ENCODE assay signal across 14 cellular contexts in the genomic region with DNA sequence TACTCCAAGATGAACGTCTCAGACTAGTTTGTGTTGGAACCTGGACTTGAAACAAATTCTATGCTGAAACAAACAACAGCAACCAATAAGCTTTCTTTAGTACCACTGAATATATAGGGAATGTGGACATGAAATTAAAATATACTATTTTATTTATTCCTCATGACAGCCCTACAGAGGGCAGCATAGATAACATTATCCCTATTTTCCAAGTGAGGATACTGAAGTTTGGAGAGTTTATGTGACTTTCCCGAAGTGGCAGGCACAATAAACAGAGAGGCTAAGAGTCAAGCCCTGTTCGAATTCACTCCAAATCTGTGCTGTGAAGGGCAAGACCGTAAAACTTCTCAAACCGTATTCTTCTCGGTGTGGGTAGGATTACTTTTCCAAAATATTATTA.
DNase-seq lines count a peak whose midpoint lies in the region; ATAC-seq, FAIRE-seq and TF ChIP-seq lines count a peak whose summit lies in the region.
"Had no signal": no experiment of that assay in that cellular context is flagged by ENCODE, and none has a peak within 500 bp of the region (broad histone marks: within the 10 kb centered on the region; RNA-seq: fewer than 3 reads in every experiment).

No MANE protein-coding gene starts in this region.

- H3K27me3 ChIP-seq in bronchial epithelial cell (ENCODE audit: control insufficient read depth, insufficient read depth, low read length), result no peaks in the 10 kb centered on the region
- no peaks in the 10 kb centered on the region for H3K27me3 ChIP-seq in HepG2 (ENCODE audit: control insufficient read depth in 1 of 2, insufficient read depth in 2 of 2, low read length in 2 of 2)
- no peaks in the 10 kb centered on the region for H3K27me3 ChIP-seq in HAP-1 (ENCODE audit: low read depth)
- H3K27me3 ChIP-seq in left lung, result no peaks in the 10 kb centered on the region

- H3K4me3 ChIP-seq in bronchial epithelial cell (ENCODE audit: low read depth, low read length) (no peak overlapping the region), HepG2 (replicated peaks in 1 of 3; ENCODE audit: insufficient read depth in 1 of 3, low read depth in 2 of 3, low read length in 3 of 3) (no peak overlapping the region), HAP-1 (no peak overlapping the region), left lung (no peak overlapping the region)

- H4K20me1 ChIP-seq in HepG2 (ENCODE audit: insufficient read depth, low read length), result no peaks in the 10 kb centered on the region

- 4% methylated on average over 6 of the region's 6 CpGs for WGBS in HepG2 (ENCODE audit: low lambda C conversion rate)

- no peak for TF ChIP-seq POLR2A in HepG2 (IDR thresholded peaks at IDR 0.05; ENCODE audit: insufficient read depth in 1 of 2, low read depth in 2 of 2, low read length in 2 of 2)

- no peak overlapping the region for H2AFZ ChIP-seq in HepG2 (ENCODE audit: low read length)

- FAIRE-seq in A204.1 (lab: Jason Lieb, UNC) (peak; percentile 90), bronchial epithelial cell (lab: Jason Lieb, UNC) (no peak), HepG2 (lab: Jason Lieb, UNC) (no peak)

- DNase-seq in HEK293T (ENCODE audit: extremely low spot score) (peak; percentile 55), bronchial epithelial cell (ENCODE audit: low read depth) (peak; percentile 4), HepG2 (ENCODE audit: low spot score) (peak; percentile 5), HAP-1 (ENCODE audit: low spot score in 2 of 2) (no peak), left lung (no peak), NCI-H1105 (lab: John Stamatoyannopoulos, UW) (no peak)
- DNase-seq in activated CD4-positive, CD25-positive, alpha-beta regulatory T cell treated with anti-CD3 and anti-CD28 coated beads, Interleukin-2, amount 50 U/mL, for 72 hours, result no peak
- DNase-seq: activated T-cell treated with anti-CD3 and anti-CD28 coated beads for 4 hours; CD8-positive, alpha-beta T cell; cerebellar nuclear complex; MM.1S; nucleus accumbens; T-helper 2 cell had no signal

- no peaks in the 10 kb centered on the region for H3K79me2 ChIP-seq in HepG2 (ENCODE audit: insufficient read depth, low read length)

- H3K4me1 ChIP-seq in HepG2 (ENCODE audit: insufficient read depth, low read length), result no peaks in the 10 kb centered on the region
- no peaks in the 10 kb centered on the region; the same call in 1 of the 2 replicates for H3K4me1 ChIP-seq in HAP-1
- no peaks in the 10 kb centered on the region for H3K4me1 ChIP-seq in left lung

- TF ChIP-seq CTCF in bronchial epithelial cell (IDR thresholded peaks at IDR 0.05; ENCODE audit: insufficient read depth, low read length, severe bottlenecking) (peak; percentile 11), HepG2 (CRISPR knock-in tag; IDR thresholded peaks at IDR 0.05) (0 out of 2 replicates have a peak, but pooled peaks have one; percentile 11), left lung (IDR thresholded peaks at IDR 0.05) (no peak)

- intact Hi-C loops in HepG2 (cut with micrococcal nuclease; ENCODE audit: unreplicated experiment) (loop anchor here (5.0 kb wide), 2 partner anchors 516 to 1901 kb away; no protein-coding TSS in a partner anchor), left lung (cut with DNase I) (no loop called here)

- no peak overlapping the region for H3K27ac ChIP-seq in HepG2 (ENCODE audit: extremely low read length, insufficient read depth, low read length)
- H3K27ac ChIP-seq in left lung, result no peak overlapping the region

- POLR2A ChIA-PET in HEK293T (lab: Yijun Ruan, JAX), result no interaction called here
- POLR2A ChIA-PET in HepG2 (lab: Yijun Ruan, JAX), result no interaction called here

- TF ChIP-seq EP300 in HepG2 (IDR thresholded peaks at IDR 0.05; ENCODE audit: low read depth in 2 of 2, low read length in 2 of 2), result no peak
- TF ChIP-seq EP300 in HepG2 (CRISPR knock-in tag; IDR thresholded peaks at IDR 0.05; ENCODE audit: borderline replicate concordance), result no peak

- H3K4me2 ChIP-seq in HepG2 (ENCODE audit: low read depth, low read length), result no peak overlapping the region

- H3K9me3 ChIP-seq in HepG2 (ENCODE audit: low read length) (no peaks in the 10 kb centered on the region), HAP-1 (no peaks in the 10 kb centered on the region), left lung (no peaks in the 10 kb centered on the region)

- no TSS peak for BruUV-seq in HepG2 (replicated peaks; lab: Mats Ljungman, UMichigan)

- CTCF ChIA-PET in HEK293T (lab: Yijun Ruan, JAX) (interaction anchor here (0.6 to 0.8 kb wide), 3 partner anchors 10 to 412 kb away, joined by 3 to 4 read pairs (median 3); no protein-coding TSS in a partner anchor), HepG2 (lab: Yijun Ruan, JAX; ENCODE audit: low intra/inter-chr PET ratio, low total read pairs) (interaction anchor here (0.7 to 1.2 kb wide), 2 partner anchors 1646 to 1901 kb away, joined by 3 read pairs; no protein-coding TSS in a partner anchor)

- TF ChIP-seq RAD21 in HepG2 (CRISPR knock-in tag; IDR thresholded peaks at IDR 0.05), result no peak

- in situ Hi-C loops in HepG2 (cut with HindIII; ENCODE audit: extremely low pct_ligation_motif_present, low pct_unique_long_range_greater_than_20kb), result no loop called here
- in situ Hi-C loops in HAP-1 (cut with MboI; ENCODE audit: low sequenced_read_pairs), result no loop called here

- H3K9ac ChIP-seq in HepG2 (ENCODE audit: insufficient read depth, low read depth, low read length), result no peak overlapping the region

- H3K36me3 ChIP-seq in bronchial epithelial cell (ENCODE audit: control insufficient read depth, insufficient read depth, low read length), result no peaks in the 10 kb centered on the region
- no peaks in the 10 kb centered on the region for H3K36me3 ChIP-seq in HepG2 (replicated peaks in 1 of 2; ENCODE audit: control insufficient read depth in 1 of 2, insufficient read depth in 2 of 2, low read length in 2 of 2)
- no peaks in the 10 kb centered on the region for H3K36me3 ChIP-seq in HAP-1 (replicated peaks)
- H3K36me3 ChIP-seq in left lung, result no peaks in the 10 kb centered on the region

- ATAC-seq in HepG2, result no peak
- no peak for ATAC-seq in left lung
- ATAC-seq: CD8-positive, alpha-beta T cell had no signal

TF ChIP-seq in HEK293T, 16 proteins besides CTCF, POLR2A, EP300 and RAD21:
- TF ChIP-seq ZNF384 (IDR thresholded peaks at IDR 0.05), result no peak
- TF ChIP-seq, protein P1, sequence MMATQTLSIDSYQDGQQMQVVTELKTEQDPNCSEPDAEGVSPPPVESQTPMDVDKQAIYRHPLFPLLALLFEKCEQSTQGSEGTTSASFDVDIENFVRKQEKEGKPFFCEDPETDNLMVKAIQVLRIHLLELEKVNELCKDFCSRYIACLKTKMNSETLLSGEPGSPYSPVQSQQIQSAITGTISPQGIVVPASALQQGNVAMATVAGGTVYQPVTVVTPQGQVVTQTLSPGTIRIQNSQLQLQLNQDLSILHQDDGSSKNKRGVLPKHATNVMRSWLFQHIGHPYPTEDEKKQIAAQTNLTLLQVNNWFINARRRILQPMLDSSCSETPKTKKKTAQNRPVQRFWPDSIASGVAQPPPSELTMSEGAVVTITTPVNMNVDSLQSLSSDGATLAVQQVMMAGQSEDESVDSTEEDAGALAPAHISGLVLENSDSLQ (IDR thresholded peaks at IDR 0.05), result peak; percentile 40; the same call in 1 of the 2 replicates
TF ChIP-seq in HEK293T: peak in this region for 1.

TF ChIP-seq in HepG2, 621 proteins besides CTCF, POLR2A, EP300 and RAD21:
- TF ChIP-seq STAG1 (CRISPR knock-in tag; IDR thresholded peaks at IDR 0.05) (peak; percentile 59), ELF1 (CRISPR knock-in tag; IDR thresholded peaks at IDR 0.05) (no peak)

Comparison
In these comparisons a context has a peak if more than half of its experiments do, and no peak if none do; other contexts are left out.
1. DNase-seq: peak in HEK293T (single experiment), bronchial epithelial cell (single experiment) and HepG2 (single experiment); none in HAP-1 (0 of 2), left lung (0 of 2), activated CD4-positive, CD25-positive, alpha-beta regulatory T cell treated with anti-CD3 and anti-CD28 coated beads, Interleukin-2, amount 50 U/mL, for 72 hours (single experiment) and NCI-H1105 (single experiment).
2. CTCF ChIP-seq: peak in bronchial epithelial cell (single experiment) and HepG2 (single experiment); none in left lung (0 of 2).